ENCODE assay signal across 16 cellular contexts in genomic region chr4:8294036-8294435, GRCh38. TPM values are rescaled to one million over a fixed set of nuclear protein-coding genes. Genes with fewer than 3 reads are reported as not detected.
"Had no signal": no experiment of that assay in that cellular context is flagged by ENCODE, and none has a peak within 500 bp of the region (broad histone marks: within the 10 kb centered on the region; RNA-seq: fewer than 3 reads in every experiment).

No MANE protein-coding gene starts in this region.

- H3K27me3 ChIP-seq: breast epithelium, gastroesophageal sphincter, neutrophil, tibial artery had no signal

- H3K9me3 ChIP-seq: breast epithelium, gastroesophageal sphincter, neutrophil, tibial artery had no signal

- H3K9ac ChIP-seq: parathyroid adenoma had no signal

- H3K4me3 ChIP-seq: breast epithelium, coronary artery, gastroesophageal sphincter, tibial artery had no signal

- H3K4me1 ChIP-seq: breast epithelium, gastroesophageal sphincter, parathyroid adenoma, tibial artery had no signal

- ATAC-seq: activated T-helper 17 cell treated with anti-CD3 and anti-CD28 coated beads, Interleukin-2, amount 50 U/mL, for 72 hours; gastroesophageal sphincter; natural killer cell treated with Interleukin-12 subunit alpha and Interleukin-12 subunit beta and Interleukin-15 and Interleukin-18, amount 100 ng/mL, for 72 hours; WTC11 had no signal

- DNase-seq: activated naive CD8-positive, alpha-beta T cell treated with anti-CD3 and anti-CD28 coated beads for 36 hours; activated T-cell treated with anti-CD3 and anti-CD28 coated beads, Interleukin-2, amount 50 U/mL, for 1 hour; stimulated activated CD4-positive, alpha-beta T cell treated with anti-CD3 and anti-CD28 coated beads, Interleukin-1b, Interleukin-23, amount 100 ng/mL, for 48 hours; substantia nigra; T-helper 9 cell had no signal

- H3K27ac ChIP-seq: breast epithelium, coronary artery, epithelial cell of prostate, gastroesophageal sphincter, neutrophil, parathyroid adenoma, tibial artery had no signal

- H3K36me3 ChIP-seq: breast epithelium, tibial artery had no signal

RNA-seq across cellular contexts. Expression of gene HTRA3, which starts 24.5 kb away (rescaled TPM):
- total RNA-seq: activated naive CD8-positive, alpha-beta T cell treated with anti-CD3 and anti-CD28 coated beads for 36 hours; activated T-helper 17 cell treated with anti-CD3 and anti-CD28 coated beads, Interleukin-2, amount 50 U/mL, for 72 hours; natural killer cell treated with Interleukin-12 subunit alpha and Interleukin-12 subunit beta and Interleukin-15 and Interleukin-18, amount 100 ng/mL, for 72 hours; T-helper 1 cell treated with Interleukin-12 subunit alpha and Interleukin-12 subunit beta and Interleukin-4 antibody, amounts not matched to agents 30 ng/mL and 1 ng/mL, for 36 hours had no signal
